ENCODE assay signal across 8 cellular contexts in the genomic region with DNA sequence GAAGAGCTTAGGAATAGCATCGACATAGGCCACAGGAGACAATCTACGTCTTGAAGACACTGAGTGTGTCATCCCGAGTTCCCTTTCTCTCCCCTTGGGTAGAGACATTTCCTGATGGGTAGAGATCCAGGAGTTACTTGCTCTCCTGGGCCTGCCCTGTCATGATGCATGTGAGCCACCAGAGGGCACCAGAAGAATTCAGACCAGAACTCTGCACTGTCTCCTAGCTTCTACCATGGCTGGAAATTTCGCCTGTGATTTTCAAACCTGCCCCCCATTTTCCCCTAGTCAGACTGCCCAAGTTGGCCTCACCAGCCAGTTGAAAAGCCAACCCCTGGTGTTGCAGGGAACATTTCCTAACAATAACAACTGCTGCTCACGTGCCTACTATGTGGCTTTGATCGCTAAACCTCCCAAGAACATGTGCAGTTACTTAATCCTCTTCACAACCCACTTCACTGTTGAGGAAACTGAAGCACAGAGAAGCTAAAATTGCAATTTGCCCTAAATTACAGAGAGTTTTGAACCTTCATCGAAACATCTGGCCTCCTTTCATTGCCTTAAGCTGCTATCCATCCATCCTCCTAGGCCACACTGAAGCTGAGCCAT.
A peak's percentile ranks its signal among the peaks of the same experiment; 100 is the strongest.
DNase-seq lines count a peak whose midpoint lies in the region; ATAC-seq lines count a peak whose summit lies in the region.

No MANE protein-coding gene starts in this region.

- peak; percentile 88 for DNase-seq in Ammon's horn (ENCODE audit: low spot score)
- peak; percentile 55 for DNase-seq in NCI-H2196 treated with DMSO at 0.1 percent for 48 hours (lab: John Stamatoyannopoulos, UW; ENCODE audit: unreplicated experiment)
- DNase-seq in activated CD4-positive, alpha-beta T cell treated with anti-CD3 and anti-CD28 coated beads for 4 hours: peak; percentile 31 to 53
- DNase-seq in effector CD4-positive, alpha-beta T cell: peak; percentile 36
- DNase-seq in medulla oblongata (ENCODE audit: extremely low spot score): peak; percentile 86
- DNase-seq in stimulated activated CD8-positive, alpha-beta memory T cell treated with anti-CD3 and anti-CD28 coated beads, Interleukin-2, amount 100 ng/mL, for 48 hours (ENCODE audit: low read depth in 2 of 2): peak; percentile 17 to 50

- ATAC-seq in GM18873 (IDR thresholded peaks at IDR 0.05; ENCODE audit: low FRiP score, unreplicated experiment) (peak; percentile 73), HG03103 (IDR thresholded peaks at IDR 0.05; ENCODE audit: low read depth, unreplicated experiment) (peak; percentile 64)

Comparison
In these comparisons a context has a peak if more than half of its experiments do, and no peak if none do; other contexts are left out.
1. Peak in every context shown above with its lines: DNase-seq and ATAC-seq.
2. DNase-seq: peak in every context shown above with its lines; median percentile 88 in Ammon's horn; 86 in medulla oblongata; 55 in NCI-H2196 treated with DMSO at 0.1 percent for 48 hours; 42 in activated CD4-positive, alpha-beta T cell treated with anti-CD3 and anti-CD28 coated beads for 4 hours; 36 in effector CD4-positive, alpha-beta T cell; 34 in stimulated activated CD8-positive, alpha-beta memory T cell treated with anti-CD3 and anti-CD28 coated beads, Interleukin-2, amount 100 ng/mL, for 48 hours.